Comparison of ENCODE assay signal across 8 cellular contexts in genomic region chr6:26003102-26003694, GRCh38. TPM values are rescaled to one million over a fixed set of nuclear protein-coding genes. Genes with fewer than 3 reads are reported as not detected.
DNase-seq lines count a peak whose midpoint lies in the region; ATAC-seq and TF ChIP-seq lines count a peak whose summit lies in the region.

No MANE protein-coding gene starts in this region.

- CTCF ChIA-PET in AG04450 (lab: Charles Lee) = interaction anchor here (0.6 to 6.6 kb wide), 35 partner anchors 10 to 780 kb away, joined by 3 to 178 read pairs (median 4); partner anchors contain the start of gene TRIM38

- TF ChIP-seq CTCF in AG04450 (IDR thresholded peaks at IDR 0.05; ENCODE audit: low read depth, low read length) (peak; percentile 86), GM12865 (IDR thresholded peaks at IDR 0.05; ENCODE audit: insufficient read depth, low read depth, low read length, missing control alignments) (peak; percentile 75)

- H3K36me3 Mint-ChIP-seq in naive thymus-derived CD8-positive, alpha-beta T cell = peaks cover 0 to 25% (median 4%) of the 10 kb centered on the region in 3 donors

- H3K27me3 Mint-ChIP-seq in naive thymus-derived CD8-positive, alpha-beta T cell = no peaks in the 10 kb centered on the region

- ATAC-seq in esophagus mucosa = peak; percentile 27
- ATAC-seq in naive thymus-derived CD8-positive, alpha-beta T cell = peak; percentile 54 to 58
- no peak for ATAC-seq in GM21619 (IDR thresholded peaks at IDR 0.05; ENCODE audit: unreplicated experiment)

- peaks cover 0 to 8% (median 4%) of the 10 kb centered on the region in 4 donors for H3K4me1 Mint-ChIP-seq in naive thymus-derived CD8-positive, alpha-beta T cell

- no peak overlapping the region for H3K27ac Mint-ChIP-seq in naive thymus-derived CD8-positive, alpha-beta T cell

- no peaks in the 10 kb centered on the region for H3K9me3 Mint-ChIP-seq in naive thymus-derived CD8-positive, alpha-beta T cell

- H3K27ac ChIP-seq in AG04450 (ENCODE audit: low read depth, low read length) = no peak overlapping the region

- H3K4me3 Mint-ChIP-seq in naive thymus-derived CD8-positive, alpha-beta T cell = no peak overlapping the region

- DNase-seq in AG04450 (ENCODE audit: low read depth, low spot score) = no peak
- peak; percentile 53 for DNase-seq in GM12865 (ENCODE audit: low read depth)
- peak; percentile 61 for DNase-seq in NCI-H2171 treated with DMSO at 0.1 percent for 48 hours (lab: John Stamatoyannopoulos, UW)
- peak; percentile 46 for DNase-seq in activated CD4-positive, alpha-beta T cell treated with anti-CD3 and anti-CD28 coated beads, Interleukin-2, amount 50 U/mL, for 1 hour
- peak; percentile 15 to 72 (median 42) for DNase-seq in naive thymus-derived CD8-positive, alpha-beta T cell
- DNase-seq in NK-92 treated with Interleukin-12 subunit alpha and Interleukin-12 subunit beta, amount 100 ng/mL, for 24 hours (lab: John Stamatoyannopoulos, UW) = no peak

- H3K9me3 ChIP-seq in AG04450 (ENCODE audit: control insufficient read depth, insufficient read depth, low read length) = no peaks in the 10 kb centered on the region

- POLR2A ChIA-PET in AG04450 (lab: Yijun Ruan, JAX) = interaction anchor here (0.9 kb wide), 1 partner anchor 17 kb away, joined by 3 read pairs; a partner anchor contains a TSS
- POLR2A ChIA-PET in naive thymus-derived CD8-positive, alpha-beta T cell (lab: Charles Lee) = interaction anchor here (1.1 to 2.5 kb wide), 4 partner anchors 11 to 27 kb away, joined by 5 to 16 read pairs (median 8); a partner anchor contains a TSS

- no peaks in the 10 kb centered on the region for H3K27me3 ChIP-seq in AG04450 (ENCODE audit: control insufficient read depth, insufficient read depth, low read length)

- H3K4me3 ChIP-seq in AG04450 (ENCODE audit: low read depth, low read length) (no peak overlapping the region), GM12865 (ENCODE audit: low read depth, low read length) (no peak overlapping the region)

RNA-seq across cellular contexts. Expression of gene TRIM38, which starts 40.6 kb away (rescaled TPM):
- polyA plus RNA-seq in AG04450 (2011; rRNA removed) = 8.2 and 9.1 TPM in 2 replicates
- polyA minus RNA-seq in AG04450 (2011; rRNA and poly(A)+ RNA removed) = 10.2 and 11.4 TPM in 2 replicates
- 7.2 TPM for total RNA-seq in esophagus mucosa
- 10 to 100 TPM; 28.5 to 29.7 TPM for total RNA-seq in naive thymus-derived CD8-positive, alpha-beta T cell
- polyA plus RNA-seq in naive thymus-derived CD8-positive, alpha-beta T cell = 1 to 10 TPM; 4.3 to 7.4 (median 5.9) TPM

Comparison
In these comparisons a context has a peak if more than half of its experiments do, and no peak if none do; other contexts are left out.
1. DNase-seq: peak in GM12865 (single experiment), NCI-H2171 treated with DMSO at 0.1 percent for 48 hours (single experiment), activated CD4-positive, alpha-beta T cell treated with anti-CD3 and anti-CD28 coated beads, Interleukin-2, amount 50 U/mL, for 1 hour (single experiment) and naive thymus-derived CD8-positive, alpha-beta T cell (10 of 10); none in AG04450 (single experiment) and NK-92 treated with Interleukin-12 subunit alpha and Interleukin-12 subunit beta, amount 100 ng/mL, for 24 hours (single experiment).